In the genomic region with DNA sequence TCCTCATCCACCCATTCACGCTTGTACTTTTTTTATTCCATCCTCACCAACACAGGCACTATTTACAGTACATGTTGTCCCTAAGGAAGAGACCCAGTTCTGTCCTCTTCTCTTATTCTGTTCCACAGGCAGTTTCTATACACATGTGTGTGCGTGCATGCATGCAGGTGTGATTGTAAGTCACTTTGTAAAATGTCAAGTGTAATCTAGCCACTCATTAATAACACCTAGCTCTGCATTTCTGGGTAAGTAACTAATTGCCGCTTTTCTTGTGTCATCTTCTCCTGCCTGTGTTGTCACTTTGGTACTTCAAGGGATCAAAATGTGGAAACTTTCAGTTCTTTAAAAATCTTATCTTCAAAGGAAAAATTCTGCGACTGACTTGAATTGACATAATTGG, we compare ENCODE assay signal across 1 cellular context.
TF ChIP-seq lines count a peak whose summit lies in the region.

No MANE protein-coding gene starts in this region.

TF ChIP-seq in GM12878, 131 proteins besides CTCF, POLR2A, EP300 and RAD21 (continued from another document):
- TF ChIP-seq, protein P1, sequence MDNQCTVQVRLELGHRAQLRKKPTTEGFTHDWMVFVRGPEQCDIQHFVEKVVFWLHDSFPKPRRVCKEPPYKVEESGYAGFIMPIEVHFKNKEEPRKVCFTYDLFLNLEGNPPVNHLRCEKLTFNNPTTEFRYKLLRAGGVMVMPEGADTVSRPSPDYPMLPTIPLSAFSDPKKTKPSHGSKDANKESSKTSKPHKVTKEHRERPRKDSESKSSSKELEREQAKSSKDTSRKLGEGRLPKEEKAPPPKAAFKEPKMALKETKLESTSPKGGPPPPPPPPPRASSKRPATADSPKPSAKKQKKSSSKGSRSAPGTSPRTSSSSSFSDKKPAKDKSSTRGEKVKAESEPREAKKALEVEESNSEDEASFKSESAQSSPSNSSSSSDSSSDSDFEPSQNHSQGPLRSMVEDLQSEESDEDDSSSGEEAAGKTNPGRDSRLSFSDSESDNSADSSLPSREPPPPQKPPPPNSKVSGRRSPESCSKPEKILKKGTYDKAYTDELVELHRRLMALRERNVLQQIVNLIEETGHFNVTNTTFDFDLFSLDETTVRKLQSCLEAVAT (IDR thresholded peaks at IDR 0.05): no peak
- TF ChIP-seq YBX1 (IDR thresholded peaks at IDR 0.05): no peak
- no peak for TF ChIP-seq BCL11A (IDR thresholded peaks at IDR 0.05; ENCODE audit: low read depth, low read length)
- TF ChIP-seq IKZF2 (IDR thresholded peaks at IDR 0.05): peak in 1 of 2 experiments; percentile 27; a peak in 1 of 4 replicates
- TF ChIP-seq, protein P2, sequence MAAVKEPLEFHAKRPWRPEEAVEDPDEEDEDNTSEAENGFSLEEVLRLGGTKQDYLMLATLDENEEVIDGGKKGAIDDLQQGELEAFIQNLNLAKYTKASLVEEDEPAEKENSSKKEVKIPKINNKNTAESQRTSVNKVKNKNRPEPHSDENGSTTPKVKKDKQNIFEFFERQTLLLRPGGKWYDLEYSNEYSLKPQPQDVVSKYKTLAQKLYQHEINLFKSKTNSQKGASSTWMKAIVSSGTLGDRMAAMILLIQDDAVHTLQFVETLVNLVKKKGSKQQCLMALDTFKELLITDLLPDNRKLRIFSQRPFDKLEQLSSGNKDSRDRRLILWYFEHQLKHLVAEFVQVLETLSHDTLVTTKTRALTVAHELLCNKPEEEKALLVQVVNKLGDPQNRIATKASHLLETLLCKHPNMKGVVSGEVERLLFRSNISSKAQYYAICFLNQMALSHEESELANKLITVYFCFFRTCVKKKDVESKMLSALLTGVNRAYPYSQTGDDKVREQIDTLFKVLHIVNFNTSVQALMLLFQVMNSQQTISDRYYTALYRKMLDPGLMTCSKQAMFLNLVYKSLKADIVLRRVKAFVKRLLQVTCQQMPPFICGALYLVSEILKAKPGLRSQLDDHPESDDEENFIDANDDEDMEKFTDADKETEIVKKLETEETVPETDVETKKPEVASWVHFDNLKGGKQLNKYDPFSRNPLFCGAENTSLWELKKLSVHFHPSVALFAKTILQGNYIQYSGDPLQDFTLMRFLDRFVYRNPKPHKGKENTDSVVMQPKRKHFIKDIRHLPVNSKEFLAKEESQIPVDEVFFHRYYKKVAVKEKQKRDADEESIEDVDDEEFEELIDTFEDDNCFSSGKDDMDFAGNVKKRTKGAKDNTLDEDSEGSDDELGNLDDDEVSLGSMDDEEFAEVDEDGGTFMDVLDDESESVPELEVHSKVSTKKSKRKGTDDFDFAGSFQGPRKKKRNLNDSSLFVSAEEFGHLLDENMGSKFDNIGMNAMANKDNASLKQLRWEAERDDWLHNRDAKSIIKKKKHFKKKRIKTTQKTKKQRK (IDR thresholded peaks at IDR 0.05; ENCODE audit: low read depth, low read length): no peak
- TF ChIP-seq, protein P3, sequence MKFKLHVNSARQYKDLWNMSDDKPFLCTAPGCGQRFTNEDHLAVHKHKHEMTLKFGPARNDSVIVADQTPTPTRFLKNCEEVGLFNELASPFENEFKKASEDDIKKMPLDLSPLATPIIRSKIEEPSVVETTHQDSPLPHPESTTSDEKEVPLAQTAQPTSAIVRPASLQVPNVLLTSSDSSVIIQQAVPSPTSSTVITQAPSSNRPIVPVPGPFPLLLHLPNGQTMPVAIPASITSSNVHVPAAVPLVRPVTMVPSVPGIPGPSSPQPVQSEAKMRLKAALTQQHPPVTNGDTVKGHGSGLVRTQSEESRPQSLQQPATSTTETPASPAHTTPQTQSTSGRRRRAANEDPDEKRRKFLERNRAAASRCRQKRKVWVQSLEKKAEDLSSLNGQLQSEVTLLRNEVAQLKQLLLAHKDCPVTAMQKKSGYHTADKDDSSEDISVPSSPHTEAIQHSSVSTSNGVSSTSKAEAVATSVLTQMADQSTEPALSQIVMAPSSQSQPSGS (IDR thresholded peaks at IDR 0.05; ENCODE audit: low read length): no peak
- no peak for TF ChIP-seq PML (IDR thresholded peaks at IDR 0.05; ENCODE audit: low read length)
- TF ChIP-seq IKZF1 (conservative IDR thresholded peaks at IDR 0.05): peak; percentile 52
- TF ChIP-seq NFYA (IDR thresholded peaks at IDR 0.05; ENCODE audit: borderline replicate concordance, low read depth, low read length): no peak
- TF ChIP-seq CHD2 (IDR thresholded peaks at IDR 0.05; ENCODE audit: borderline replicate concordance, low read depth, low read length): no peak
- TF ChIP-seq BRCA1 (IDR thresholded peaks at IDR 0.05; ENCODE audit: low read depth, low read length): no peak
- TF ChIP-seq, protein P4, sequence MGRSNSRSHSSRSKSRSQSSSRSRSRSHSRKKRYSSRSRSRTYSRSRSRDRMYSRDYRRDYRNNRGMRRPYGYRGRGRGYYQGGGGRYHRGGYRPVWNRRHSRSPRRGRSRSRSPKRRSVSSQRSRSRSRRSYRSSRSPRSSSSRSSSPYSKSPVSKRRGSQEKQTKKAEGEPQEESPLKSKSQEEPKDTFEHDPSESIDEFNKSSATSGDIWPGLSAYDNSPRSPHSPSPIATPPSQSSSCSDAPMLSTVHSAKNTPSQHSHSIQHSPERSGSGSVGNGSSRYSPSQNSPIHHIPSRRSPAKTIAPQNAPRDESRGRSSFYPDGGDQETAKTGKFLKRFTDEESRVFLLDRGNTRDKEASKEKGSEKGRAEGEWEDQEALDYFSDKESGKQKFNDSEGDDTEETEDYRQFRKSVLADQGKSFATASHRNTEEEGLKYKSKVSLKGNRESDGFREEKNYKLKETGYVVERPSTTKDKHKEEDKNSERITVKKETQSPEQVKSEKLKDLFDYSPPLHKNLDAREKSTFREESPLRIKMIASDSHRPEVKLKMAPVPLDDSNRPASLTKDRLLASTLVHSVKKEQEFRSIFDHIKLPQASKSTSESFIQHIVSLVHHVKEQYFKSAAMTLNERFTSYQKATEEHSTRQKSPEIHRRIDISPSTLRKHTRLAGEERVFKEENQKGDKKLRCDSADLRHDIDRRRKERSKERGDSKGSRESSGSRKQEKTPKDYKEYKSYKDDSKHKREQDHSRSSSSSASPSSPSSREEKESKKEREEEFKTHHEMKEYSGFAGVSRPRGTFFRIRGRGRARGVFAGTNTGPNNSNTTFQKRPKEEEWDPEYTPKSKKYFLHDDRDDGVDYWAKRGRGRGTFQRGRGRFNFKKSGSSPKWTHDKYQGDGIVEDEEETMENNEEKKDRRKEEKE (IDR thresholded peaks at IDR 0.05): no peak
